24 cellular contexts compared by ENCODE assay signal in genomic region chr9:22913026-22913425, GRCh38.
"Had no signal": no experiment of that assay in that cellular context is flagged by ENCODE, and none has a peak within 500 bp of the region (broad histone marks: within the 10 kb centered on the region; RNA-seq: fewer than 3 reads in every experiment).

No MANE protein-coding gene starts in this region.

- H3K36me3 ChIP-seq: ascending aorta, breast epithelium, heart left ventricle, pancreas, transverse colon, WERI-Rb-1 had no signal

- H3K36me3 Mint-ChIP-seq: memory B cell; stimulated activated naive B cell treated with anti-CD40 and anti-IgM and Interleukin-4, amounts not matched to agents 10 μg/mL and 1 μg/mL and 100 μg/mL, for 72 hours had no signal

- H3K27ac ChIP-seq: ascending aorta, breast epithelium, epithelial cell of prostate, heart left ventricle, pancreas, psoas muscle, skin epidermis, transverse colon, WERI-Rb-1 had no signal

- H3K9me3 ChIP-seq: ascending aorta, breast epithelium, heart left ventricle, pancreas, psoas muscle, transverse colon had no signal

- H3K4me1 Mint-ChIP-seq: memory B cell; nephron; stimulated activated naive B cell treated with anti-CD40 and anti-IgM and Interleukin-4, amounts not matched to agents 10 μg/mL and 1 μg/mL and 100 μg/mL, for 72 hours had no signal

- H3K27me3 Mint-ChIP-seq: memory B cell; stimulated activated naive B cell treated with anti-CD40 and anti-IgM and Interleukin-4, amounts not matched to agents 10 μg/mL and 1 μg/mL and 100 μg/mL, for 72 hours had no signal

- H3K4me1 ChIP-seq: ascending aorta, breast epithelium, heart left ventricle, pancreas, psoas muscle, transverse colon had no signal

- DNase-seq: activated CD4-positive, CD25-positive, alpha-beta regulatory T cell treated with anti-CD3 and anti-CD28 coated beads, Interleukin-2, amount 50 U/mL, for 72 hours; activated T-cell treated with anti-CD3 and anti-CD28 coated beads, Interleukin-2, amount 50 U/mL, for 1 hour; cortex of kidney; endodermal cell; heart left ventricle; left colon; pancreas; psoas muscle; stimulated activated CD4-positive, alpha-beta T cell treated with anti-CD3 and anti-CD28 coated beads, Interleukin-15, amount 100 ng/mL, for 24 hours; stimulated activated naive B cell treated with anti-CD40 and anti-IgM and Interleukin-4, amounts not matched to agents 10 μg/mL and 1 μg/mL and 100 μg/mL, for 72 hours; transverse colon; WERI-Rb-1 had no signal

- H3K4me3 Mint-ChIP-seq: endodermal cell; memory B cell; nephron; stimulated activated naive B cell treated with anti-CD40 and anti-IgM and Interleukin-4, amounts not matched to agents 10 μg/mL and 1 μg/mL and 100 μg/mL, for 72 hours; T-helper 2 cell treated with Interferon-gamma antibody and Interleukin-4, amounts not matched to agents 5 μg/mL and 100 μg/mL, for 36 hours had no signal

- H3K27ac Mint-ChIP-seq: activated naive CD4-positive, alpha-beta T cell treated with anti-CD3 and anti-CD28 coated beads, Interleukin-2, amount 50 U/mL, for 72 hours; endodermal cell; memory B cell; nephron; stimulated activated naive B cell treated with anti-CD40 and anti-IgM and Interleukin-4, amounts not matched to agents 10 μg/mL and 1 μg/mL and 100 μg/mL, for 72 hours; T-helper 2 cell treated with Interferon-gamma antibody and Interleukin-4, amounts not matched to agents 5 μg/mL and 100 μg/mL, for 36 hours had no signal

- H3K27me3 ChIP-seq: ascending aorta, breast epithelium, heart left ventricle, pancreas, transverse colon had no signal

- ATAC-seq: activated naive CD4-positive, alpha-beta T cell treated with anti-CD3 and anti-CD28 coated beads, Interleukin-2, amount 50 U/mL, for 72 hours; heart left ventricle; left colon; pancreas; psoas muscle; right cardiac atrium; stimulated activated naive B cell treated with anti-CD40 and anti-IgM and Interleukin-4, amounts not matched to agents 10 μg/mL and 1 μg/mL and 100 μg/mL, for 72 hours had no signal

- FAIRE-seq: keratinocyte, pancreas, TTC549, urothelium cell line had no signal

- H3K9me3 Mint-ChIP-seq: endodermal cell; nephron; stimulated activated naive B cell treated with anti-CD40 and anti-IgM and Interleukin-4, amounts not matched to agents 10 μg/mL and 1 μg/mL and 100 μg/mL, for 72 hours had no signal

- H3K4me3 ChIP-seq: ascending aorta, breast epithelium, heart left ventricle, pancreas, psoas muscle, skin epidermis, transverse colon had no signal
